In genomic region chr18:10169064-10169562, GRCh38 we compare ENCODE assay signal across 14 cellular contexts.
A peak's percentile ranks its signal among the peaks of the same experiment; 100 is the strongest.
DNase-seq lines count a peak whose midpoint lies in the region; ATAC-seq and TF ChIP-seq lines count a peak whose summit lies in the region.
"Had no signal": no experiment of that assay in that cellular context is flagged by ENCODE, and none has a peak within 500 bp of the region (broad histone marks: within the 10 kb centered on the region; RNA-seq: fewer than 3 reads in every experiment).

No MANE protein-coding gene starts in this region.

- in situ Hi-C loops in Caki2 (cut with HindIII; ENCODE audit: low pct_unique_long_range_greater_than_20kb, low sequenced_read_pairs): no loop called here
- in situ Hi-C loops in transverse colon (cut with MboI; ENCODE audit: low pct_ligation_motif_present in 1 of 4, low pct_unique_long_range_greater_than_20kb in 1 of 4, low sequenced_read_pairs in 3 of 4): no loop called here

- ATAC-seq in HG02938 (IDR thresholded peaks at IDR 0.05; ENCODE audit: unreplicated experiment) (no peak), HG02588 (IDR thresholded peaks at IDR 0.05; ENCODE audit: unreplicated experiment) (no peak)
- ATAC-seq: left ventricle myocardium superior had no signal

- H3K9me3 ChIP-seq in transverse colon: no peaks in the 10 kb centered on the region
- H3K9me3 ChIP-seq: SJSA1 had no signal

- DNase-seq in Caki2 (ENCODE audit: low read depth): peak; percentile 75
- peak; percentile 24 for DNase-seq in NCI-H146 treated with DMSO at 0.1 percent for 48 hours (lab: John Stamatoyannopoulos, UW; ENCODE audit: unreplicated experiment)
- DNase-seq in amniotic stem cell (lab: John Stamatoyannopoulos, UW): peak; percentile 57
- DNase-seq in foreskin fibroblast: peak; percentile 86 to 93
- DNase-seq in transverse colon: no peak
- DNase-seq in OCI-M2 (lab: John Stamatoyannopoulos, UW; ENCODE audit: unreplicated experiment): no peak
- DNase-seq: activated CD4-positive, alpha-beta T cell treated with anti-CD3 and anti-CD28 coated beads for 1 hour; activated T-cell treated with anti-CD3 and anti-CD28 coated beads, Interleukin-2, amount 50 U/mL, for 48 hours; left ventricle myocardium superior; nucleus accumbens; stimulated activated CD4-positive, alpha-beta T cell treated with anti-CD3 and anti-CD28 coated beads, Interleukin-2, amount 100 ng/mL, for 48 hours had no signal

- no peak for TF ChIP-seq POLR2A in transverse colon (IDR thresholded peaks at IDR 0.05)

- 29 to 71% methylated on average over 1 to 4 of the region's 4 CpGs for WGBS in transverse colon (ENCODE audit: low coverage in 1 of 2), 2 donors

- intact Hi-C loops in transverse colon (cut with DNase I; ENCODE audit: low total_unique reads): no loop called here

- TF ChIP-seq CTCF in foreskin fibroblast (IDR thresholded peaks at IDR 0.05; ENCODE audit: low read depth, low read length) (no peak), transverse colon (IDR thresholded peaks at IDR 0.05) (no peak)

- no peak overlapping the region for H3K27ac ChIP-seq in transverse colon
- H3K27ac ChIP-seq: SJSA1 had no signal

- no peaks in the 10 kb centered on the region for H3K27me3 ChIP-seq in transverse colon
- H3K27me3 ChIP-seq: SJSA1 had no signal

- H3K4me3 ChIP-seq in foreskin fibroblast (ENCODE audit: low read depth in 1 of 2, low read length in 2 of 2) (no peak overlapping the region), transverse colon (no peak overlapping the region)
- H3K4me3 ChIP-seq: SJSA1 had no signal

- H3K36me3 ChIP-seq in transverse colon: no peaks in the 10 kb centered on the region
- H3K36me3 ChIP-seq: SJSA1 had no signal

- H3K4me1 ChIP-seq in transverse colon: no peaks in the 10 kb centered on the region
- H3K4me1 ChIP-seq: SJSA1 had no signal

- TF ChIP-seq EP300 in transverse colon (IDR thresholded peaks at IDR 0.05; ENCODE audit: low read depth): no peak

Comparison
In these comparisons a context has a peak if more than half of its experiments do, and no peak if none do; other contexts are left out.
1. DNase-seq: peak in Caki2 (single experiment), NCI-H146 treated with DMSO at 0.1 percent for 48 hours (single experiment), amniotic stem cell (single experiment) and foreskin fibroblast (2 of 2); none in transverse colon (single experiment) and OCI-M2 (single experiment).